In the genomic region with DNA sequence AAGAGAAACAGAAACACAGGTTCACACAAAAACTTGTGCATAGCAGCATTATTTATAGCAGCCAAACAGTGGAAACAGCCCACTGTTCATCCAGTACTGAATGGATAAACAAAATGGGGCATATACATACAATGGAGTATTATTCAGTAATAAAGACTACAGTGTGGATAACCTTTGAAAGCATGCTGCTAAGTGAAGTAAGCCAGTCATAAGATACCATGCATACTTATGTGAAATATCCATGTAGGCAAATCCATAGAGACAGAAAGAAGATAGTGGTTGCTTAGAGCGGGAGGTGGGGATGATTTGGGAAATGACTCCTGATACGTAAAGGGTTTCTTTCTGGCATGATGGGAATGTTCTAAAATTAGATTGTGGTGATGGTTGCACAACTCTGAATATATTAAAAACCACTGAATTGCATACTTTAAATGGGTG, we compare ENCODE assay signal across 10 cellular contexts.
DNase-seq lines count a peak whose midpoint lies in the region; ATAC-seq and TF ChIP-seq lines count a peak whose summit lies in the region.
"Had no signal": no experiment of that assay in that cellular context is flagged by ENCODE, and none has a peak within 500 bp of the region (broad histone marks: within the 10 kb centered on the region; RNA-seq: fewer than 3 reads in every experiment).

No MANE protein-coding gene starts in this region.

- no peaks in the 10 kb centered on the region for H3K36me3 ChIP-seq in GM23248 (ENCODE audit: low read depth)
- H3K36me3 ChIP-seq: pancreas had no signal

- H3K27ac Mint-ChIP-seq in MCF 10A (ENCODE audit: low read depth, unreplicated experiment): peak overlapping the region; percentile 8

- peak overlapping the region; percentile 76 for H3K9ac ChIP-seq in GM23248

- H3K9me3 ChIP-seq in GM23248 (ENCODE audit: low read depth): no peaks in the 10 kb centered on the region
- H3K9me3 ChIP-seq: pancreas had no signal

- no peaks in the 10 kb centered on the region for H3K36me3 Mint-ChIP-seq in MCF 10A (ENCODE audit: insufficient read depth, unreplicated experiment)

- H3K4me1 ChIP-seq in GM23248 (ENCODE audit: insufficient read depth): peaks cover 52% of the 10 kb centered on the region

- H3F3A ChIP-seq in GM23248 (ENCODE audit: insufficient read depth): peaks cover 52% of the 10 kb centered on the region

- H3K27ac ChIP-seq in GM23248: peak overlapping the region; percentile 97

- intact Hi-C loops in MCF 10A (cut with micrococcal nuclease): no loop called here

- POLR2A ChIA-PET in MCF 10A (lab: Yijun Ruan, JAX): interaction anchor here (0.6 to 1.7 kb wide), 4 partner anchors 36 to 324 kb away, joined by 3 to 5 read pairs (median 4); no protein-coding TSS in a partner anchor

- no peak for TF ChIP-seq CTCF in MCF 10A (IDR thresholded peaks at IDR 0.05; ENCODE audit: unreplicated experiment)

- no peak for ATAC-seq in HG02970 (IDR thresholded peaks at IDR 0.05; ENCODE audit: low FRiP score, unreplicated experiment)

- 0 out of 2 replicates have a peak overlapping the region, but pooled peaks have one; percentile 40 for H3K4me3 ChIP-seq in GM23248
- H3K4me3 ChIP-seq: pancreas had no signal

- H3K4me1 Mint-ChIP-seq in MCF 10A (ENCODE audit: insufficient read depth, unreplicated experiment): peaks cover 25% of the 10 kb centered on the region

- H3K4me2 ChIP-seq in GM23248 (ENCODE audit: unreplicated experiment): peak overlapping the region; percentile 68

- H3K9me3 Mint-ChIP-seq in MCF 10A (ENCODE audit: unreplicated experiment): no peaks in the 10 kb centered on the region

- H3K27me3 Mint-ChIP-seq in MCF 10A (ENCODE audit: insufficient read depth, unreplicated experiment): no peaks in the 10 kb centered on the region

- no peak overlapping the region for H2AFZ ChIP-seq in GM23248

- WGBS in GM23248 (ENCODE audit: low coverage in 1 of 2, low lambda C conversion rate in 2 of 2, missing lambda C conversion rate in 2 of 2), 2 experiments: 5 to 13% methylated on average over 2 of the region's 2 CpGs

- CTCF ChIA-PET in MCF 10A (lab: Yijun Ruan, JAX): interaction anchor here (1.1 kb wide), 1 partner anchor 326 kb away, joined by 3 read pairs; no protein-coding TSS in a partner anchor

- in situ Hi-C loops in GM23248 (cut with MboI): no loop called here

- no TSS peak for BruUV-seq in MCF 10A (replicated peaks; lab: Mats Ljungman, UMichigan)

- no peak overlapping the region for H3K4me3 Mint-ChIP-seq in MCF 10A (ENCODE audit: unreplicated experiment)

- H3K27me3 ChIP-seq in GM23248 (replicated peaks; ENCODE audit: insufficient read depth): no peaks in the 10 kb centered on the region
- H3K27me3 ChIP-seq: pancreas had no signal

- H3K9me2 ChIP-seq in GM23248 (ENCODE audit: insufficient read depth): no peaks in the 10 kb centered on the region

- peaks cover 38% of the 10 kb centered on the region for H3K79me2 ChIP-seq in GM23248 (ENCODE audit: insufficient read depth)

- H4K20me1 ChIP-seq in GM23248 (ENCODE audit: insufficient read depth): no peaks in the 10 kb centered on the region

- peak; percentile 83 for DNase-seq in GM23248
- peak; percentile 70 for DNase-seq in MCF 10A (ENCODE audit: unreplicated experiment)
- peak; percentile 43 for DNase-seq in inferior parietal cortex (ENCODE audit: extremely low spot score)
- peak; percentile 71 for DNase-seq in stromal cell of bone marrow (ENCODE audit: low read depth)
- no peak for DNase-seq in NCI-H1417 (lab: John Stamatoyannopoulos, UW)
- no peak for DNase-seq in NCI-H187 (lab: John Stamatoyannopoulos, UW)
- DNase-seq in NCI-H82 treated with DMSO at 0.1 percent for 48 hours (lab: John Stamatoyannopoulos, UW; ENCODE audit: unreplicated experiment): no peak
- DNase-seq: aorta, pancreas had no signal

Comparison
In these comparisons a context has a peak if more than half of its experiments do, and no peak if none do; other contexts are left out.
1. DNase-seq: peak in GM23248 (single experiment), MCF 10A (single experiment), inferior parietal cortex (single experiment) and stromal cell of bone marrow (single experiment); none in NCI-H1417 (0 of 3), NCI-H187 (0 of 2) and NCI-H82 treated with DMSO at 0.1 percent for 48 hours (single experiment).